In the genomic region with DNA sequence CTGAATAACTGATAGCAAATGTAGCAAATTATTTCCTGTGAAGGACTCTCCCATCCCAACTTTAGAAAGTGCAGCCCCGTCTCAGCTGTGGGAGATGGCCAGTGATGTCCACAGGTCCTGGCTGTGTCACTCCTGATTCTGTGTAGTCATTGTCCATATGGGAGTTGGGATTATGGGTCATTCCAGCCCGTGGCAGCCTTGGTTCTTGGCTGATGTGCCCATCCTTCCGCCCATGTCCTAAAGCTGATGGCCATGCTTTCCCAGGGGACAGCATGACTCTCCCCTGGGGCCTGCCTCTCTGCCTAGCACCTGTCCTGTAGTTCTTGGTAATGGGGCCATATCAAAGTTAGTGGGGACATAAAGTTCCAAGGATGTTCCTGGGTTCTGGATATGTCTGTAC, we compare ENCODE assay signal across 18 cellular contexts. TPM values are rescaled to one million over a fixed set of nuclear protein-coding genes. Genes with fewer than 3 reads are reported as not detected.
DNase-seq lines count a peak whose midpoint lies in the region; ATAC-seq and TF ChIP-seq lines count a peak whose summit lies in the region.
"Had no signal": no experiment of that assay in that cellular context is flagged by ENCODE, and none has a peak within 500 bp of the region (broad histone marks: within the 10 kb centered on the region; RNA-seq: fewer than 3 reads in every experiment).

No MANE protein-coding gene starts in this region.

- TF ChIP-seq POLR2A in Peyer's patch (IDR thresholded peaks at IDR 0.05), result no peak

- TF ChIP-seq CTCF in Peyer's patch (IDR thresholded peaks at IDR 0.05), result no peak
- TF ChIP-seq CTCF in brain microvascular endothelial cell (IDR thresholded peaks at IDR 0.05; ENCODE audit: low read depth, low read length, missing control alignments), result no peak

- no peaks in the 10 kb centered on the region for H3K27me3 ChIP-seq in Peyer's patch
- H3K27me3 ChIP-seq in brain microvascular endothelial cell (replicated peaks), result no peaks in the 10 kb centered on the region
- H3K27me3 ChIP-seq: right lobe of liver had no signal

- no peak for DNase-seq in activated naive CD4-positive, alpha-beta T cell treated with anti-CD3 and anti-CD28 coated beads for 36 hours
- DNase-seq in activated naive CD4-positive, alpha-beta T cell treated with anti-CD3 and anti-CD28 coated beads, Interleukin-2, amount 50 U/mL, for 16 hours, result no peak
- no peak for DNase-seq in Peyer's patch
- DNase-seq in activated naive CD8-positive, alpha-beta T cell treated with anti-CD3 and anti-CD28 coated beads, Interleukin-2, amount 50 U/mL, for 24 hours, result no peak
- no peak for DNase-seq in brain microvascular endothelial cell
- DNase-seq in cerebellum (ENCODE audit: low spot score), result no peak
- DNase-seq: activated B cell treated with CpG ODN at 0.5 μM for 24 hours, EL, hippocampal formation, nucleus accumbens, right lobe of liver had no signal

- peak overlapping the region; percentile 68 for H3K4me3 Mint-ChIP-seq in activated naive CD4-positive, alpha-beta T cell treated with anti-CD3 and anti-CD28 coated beads for 36 hours
- peak overlapping the region; percentile 72 for H3K4me3 Mint-ChIP-seq in activated naive CD8-positive, alpha-beta T cell treated with anti-CD3 and anti-CD28 coated beads, Interleukin-2, amount 50 U/mL, for 24 hours
- H3K4me3 Mint-ChIP-seq in stimulated activated memory B cell treated with anti-CD40 and anti-IgM and Interleukin-4, amounts not matched to agents 10 μg/mL and 1 μg/mL and 100 μg/mL, for 72 hours, result no peak overlapping the region
- H3K4me3 Mint-ChIP-seq: activated B cell treated with CpG ODN at 0.5 μM for 24 hours had no signal

- no peaks in the 10 kb centered on the region for H3K9me3 Mint-ChIP-seq in activated naive CD4-positive, alpha-beta T cell treated with anti-CD3 and anti-CD28 coated beads for 36 hours
- H3K9me3 Mint-ChIP-seq in activated naive CD8-positive, alpha-beta T cell treated with anti-CD3 and anti-CD28 coated beads, Interleukin-2, amount 50 U/mL, for 24 hours, result no peaks in the 10 kb centered on the region
- no peaks in the 10 kb centered on the region for H3K9me3 Mint-ChIP-seq in stimulated activated memory B cell treated with anti-CD40 and anti-IgM and Interleukin-4, amounts not matched to agents 10 μg/mL and 1 μg/mL and 100 μg/mL, for 72 hours
- H3K9me3 Mint-ChIP-seq: activated B cell treated with CpG ODN at 0.5 μM for 24 hours had no signal

- H3K4me3 ChIP-seq in Peyer's patch (no peak overlapping the region), brain microvascular endothelial cell (ENCODE audit: low read depth, low read length) (no peak overlapping the region)
- H3K4me3 ChIP-seq: right lobe of liver had no signal

- intact Hi-C loops in activated naive CD4-positive, alpha-beta T cell treated with anti-CD3 and anti-CD28 coated beads for 36 hours (cut with micrococcal nuclease), result loop anchor here (1.0 to 5.0 kb wide), 4 partner anchors 9 to 442 kb away; no protein-coding TSS in a partner anchor

- CTCF ChIA-PET in activated naive CD4-positive, alpha-beta T cell treated with anti-CD3 and anti-CD28 coated beads for 36 hours (lab: Charles Lee), result interaction anchor here (1.0 to 2.8 kb wide), 7 partner anchors 9 to 244 kb away, joined by 3 to 12 read pairs (median 5); no protein-coding TSS in a partner anchor

- peaks cover 83% of the 10 kb centered on the region for H3K4me1 Mint-ChIP-seq in activated naive CD4-positive, alpha-beta T cell treated with anti-CD3 and anti-CD28 coated beads for 36 hours (ENCODE audit: low read depth)
- peaks cover 92% of the 10 kb centered on the region for H3K4me1 Mint-ChIP-seq in activated naive CD8-positive, alpha-beta T cell treated with anti-CD3 and anti-CD28 coated beads, Interleukin-2, amount 50 U/mL, for 24 hours
- peaks cover 40% of the 10 kb centered on the region for H3K4me1 Mint-ChIP-seq in stimulated activated memory B cell treated with anti-CD40 and anti-IgM and Interleukin-4, amounts not matched to agents 10 μg/mL and 1 μg/mL and 100 μg/mL, for 72 hours

- H3K27ac ChIP-seq in Peyer's patch (peak overlapping the region; percentile 53 to 66 (median 60)), brain microvascular endothelial cell (no peak overlapping the region)
- H3K27ac ChIP-seq: right lobe of liver had no signal

- H3K9me3 ChIP-seq in Peyer's patch, result no peaks in the 10 kb centered on the region
- H3K9me3 ChIP-seq: right lobe of liver had no signal

- H3K4me1 ChIP-seq in Peyer's patch, result peaks cover 0 to 13% (median 0%) of the 10 kb centered on the region in 4 donors

- no peaks in the 10 kb centered on the region for H3K27me3 Mint-ChIP-seq in activated naive CD4-positive, alpha-beta T cell treated with anti-CD3 and anti-CD28 coated beads for 36 hours (ENCODE audit: low read depth)
- no peaks in the 10 kb centered on the region for H3K27me3 Mint-ChIP-seq in activated naive CD8-positive, alpha-beta T cell treated with anti-CD3 and anti-CD28 coated beads, Interleukin-2, amount 50 U/mL, for 24 hours
- H3K27me3 Mint-ChIP-seq in stimulated activated memory B cell treated with anti-CD40 and anti-IgM and Interleukin-4, amounts not matched to agents 10 μg/mL and 1 μg/mL and 100 μg/mL, for 72 hours, result no peaks in the 10 kb centered on the region
- H3K27me3 Mint-ChIP-seq: activated B cell treated with CpG ODN at 0.5 μM for 24 hours had no signal

- ATAC-seq in activated naive CD8-positive, alpha-beta T cell treated with anti-CD3 and anti-CD28 coated beads, Interleukin-2, amount 50 U/mL, for 24 hours, result no peak
- ATAC-seq in stimulated activated memory B cell treated with anti-CD40 and anti-IgM and Interleukin-4, amounts not matched to agents 10 μg/mL and 1 μg/mL and 100 μg/mL, for 72 hours, result no peak
- ATAC-seq in HG03378 (IDR thresholded peaks at IDR 0.05; ENCODE audit: unreplicated experiment), result no peak
- ATAC-seq: HCT116 had no signal

- in situ Hi-C loops in brain microvascular endothelial cell (cut with HindIII; ENCODE audit: low pct_ligation_motif_present, low sequenced_read_pairs), result no loop called here

- H3K36me3 Mint-ChIP-seq in activated naive CD4-positive, alpha-beta T cell treated with anti-CD3 and anti-CD28 coated beads for 36 hours (ENCODE audit: low read depth), result peaks cover 22% of the 10 kb centered on the region
- peaks cover 16% of the 10 kb centered on the region for H3K36me3 Mint-ChIP-seq in activated naive CD8-positive, alpha-beta T cell treated with anti-CD3 and anti-CD28 coated beads, Interleukin-2, amount 50 U/mL, for 24 hours (ENCODE audit: low read depth)
- no peaks in the 10 kb centered on the region for H3K36me3 Mint-ChIP-seq in stimulated activated memory B cell treated with anti-CD40 and anti-IgM and Interleukin-4, amounts not matched to agents 10 μg/mL and 1 μg/mL and 100 μg/mL, for 72 hours

- H3K27ac Mint-ChIP-seq in activated naive CD4-positive, alpha-beta T cell treated with anti-CD3 and anti-CD28 coated beads for 36 hours, result peak overlapping the region; percentile 98
- H3K27ac Mint-ChIP-seq in activated naive CD8-positive, alpha-beta T cell treated with anti-CD3 and anti-CD28 coated beads, Interleukin-2, amount 50 U/mL, for 24 hours, result peak overlapping the region; percentile 92
- peak overlapping the region; percentile 53 for H3K27ac Mint-ChIP-seq in stimulated activated memory B cell treated with anti-CD40 and anti-IgM and Interleukin-4, amounts not matched to agents 10 μg/mL and 1 μg/mL and 100 μg/mL, for 72 hours
- H3K27ac Mint-ChIP-seq: activated B cell treated with CpG ODN at 0.5 μM for 24 hours had no signal

- H3K36me3 ChIP-seq in Peyer's patch, result no peaks in the 10 kb centered on the region
- no peaks in the 10 kb centered on the region for H3K36me3 ChIP-seq in brain microvascular endothelial cell (replicated peaks)

RNA-seq across cellular contexts. Expression of gene C1QTNF9, which starts 43.9 kb away (rescaled TPM):
- not detected for total RNA-seq in activated naive CD4-positive, alpha-beta T cell treated with anti-CD3 and anti-CD28 coated beads for 36 hours
- total RNA-seq in Peyer's patch (under 1 TPM in 1 of 4 donors, not detected in 3; 0.40 TPM), cerebellum (not detected)
- total RNA-seq: activated B cell treated with CpG ODN at 0.5 μM for 24 hours, astrocyte, kidney epithelial cell, M059J, mononuclear cell had no signal
